ENCODE assay signal across 12 cellular contexts in genomic region chr6:42551202-42551601, GRCh38.
"Had no signal": no experiment of that assay in that cellular context is flagged by ENCODE, and none has a peak within 500 bp of the region (broad histone marks: within the 10 kb centered on the region; RNA-seq: fewer than 3 reads in every experiment).

No MANE protein-coding gene starts in this region.

- H3K36me3 ChIP-seq: esophagus muscularis mucosa, neutrophil, right atrium auricular region, thyroid gland had no signal

- H3K27me3 ChIP-seq: esophagus muscularis mucosa, right atrium auricular region, thyroid gland had no signal

- H3K27ac ChIP-seq: esophagus muscularis mucosa, neutrophil, right atrium auricular region, thyroid gland had no signal

- H3K4me3 ChIP-seq: esophagus muscularis mucosa, lung, right atrium auricular region, thyroid gland had no signal

- H3K9me3 ChIP-seq: esophagus muscularis mucosa, neutrophil, right atrium auricular region, thyroid gland had no signal

- DNase-seq: activated CD4-positive, alpha-beta T cell treated with anti-CD3 and anti-CD28 coated beads, Interleukin-2, amount 50 U/mL, for 4 hours; activated T-cell treated with anti-CD3 and anti-CD28 coated beads, Interleukin-2, amount 50 U/mL, for 1 hour; amygdala; hypothalamus; naive thymus-derived CD4-positive, alpha-beta T cell; posterior cingulate gyrus; small intestine; thyroid gland had no signal
